In the genomic region with DNA sequence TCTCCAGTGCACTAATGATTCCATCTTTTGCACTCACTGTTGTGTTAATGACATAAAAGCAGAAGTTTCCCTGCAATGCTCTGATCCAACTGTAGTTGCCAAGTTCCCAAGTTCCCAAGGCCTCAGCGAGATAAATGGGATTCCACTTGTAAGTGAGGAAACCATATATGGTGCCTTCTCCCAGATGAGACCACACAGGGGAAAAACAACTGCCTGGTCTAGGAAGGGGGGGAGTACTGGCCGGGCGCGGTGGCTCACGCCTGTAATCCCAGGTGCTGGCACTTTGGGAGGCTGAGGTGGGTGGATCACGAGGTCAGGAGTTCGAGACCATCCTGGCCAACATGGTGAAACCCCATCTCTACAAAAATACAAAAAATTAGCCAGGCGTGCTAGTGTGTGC, we compare ENCODE assay signal across 31 cellular contexts. TPM values are rescaled to one million over a fixed set of nuclear protein-coding genes. Genes with fewer than 3 reads are reported as not detected.
A peak's percentile ranks its signal among the peaks of the same experiment; 100 is the strongest.
DNase-seq lines count a peak whose midpoint lies in the region; ATAC-seq and TF ChIP-seq lines count a peak whose summit lies in the region.
"Had no signal": no experiment of that assay in that cellular context is flagged by ENCODE, and none has a peak within 500 bp of the region (broad histone marks: within the 10 kb centered on the region; RNA-seq: fewer than 3 reads in every experiment).

No MANE protein-coding gene starts in this region.

- H3K27ac ChIP-seq in esophagus muscularis mucosa (replicated peaks in 1 of 4) (peak overlapping the region; percentile 59 to 77 (median 69)), cardiac muscle cell (no peak overlapping the region), right cardiac atrium (ENCODE audit: low read length) (peak overlapping the region; percentile 35), stomach smooth muscle (ENCODE audit: low read length) (peak overlapping the region; percentile 76)
- H3K27ac ChIP-seq: A549, SJSA1 had no signal

- H3K36me3 ChIP-seq in esophagus muscularis mucosa (no peaks in the 10 kb centered on the region), cardiac muscle cell (no peaks in the 10 kb centered on the region), stomach smooth muscle (ENCODE audit: control insufficient read depth in 2 of 2, insufficient read depth in 2 of 2, low read length in 2 of 2) (no peaks in the 10 kb centered on the region), BE2C (no peaks in the 10 kb centered on the region)
- H3K36me3 ChIP-seq: SJSA1 had no signal

- no peaks in the 10 kb centered on the region for H3K27me3 ChIP-seq in esophagus muscularis mucosa
- H3K27me3 ChIP-seq in cardiac muscle cell: no peaks in the 10 kb centered on the region
- no peaks in the 10 kb centered on the region for H3K27me3 ChIP-seq in right cardiac atrium (ENCODE audit: control insufficient read depth, insufficient read depth)
- H3K27me3 ChIP-seq in stomach smooth muscle (ENCODE audit: control insufficient read depth in 1 of 2, insufficient read depth in 2 of 2, low read length in 2 of 2): no peaks in the 10 kb centered on the region
- peaks cover 49% of the 10 kb centered on the region for H3K27me3 ChIP-seq in BE2C

- TF ChIP-seq CTCF in esophagus muscularis mucosa (IDR thresholded peaks at IDR 0.05) (peak in 1 of 3 experiments; percentile 5), cardiac muscle cell (IDR thresholded peaks at IDR 0.05; ENCODE audit: low read depth, low read length) (no peak), BE2C (IDR thresholded peaks at IDR 0.05; ENCODE audit: low read depth, low read length) (no peak)

- TF ChIP-seq EP300 in esophagus muscularis mucosa (IDR thresholded peaks at IDR 0.05): no peak

- H3K4me3 ChIP-seq in esophagus muscularis mucosa (no peak overlapping the region), cardiac muscle cell (no peak overlapping the region), right cardiac atrium (ENCODE audit: low read length) (no peak overlapping the region), stomach smooth muscle (ENCODE audit: low read length in 2 of 2) (no peak overlapping the region), BE2C (ENCODE audit: low read depth, low read length) (no peak overlapping the region)
- H3K4me3 ChIP-seq: A549, GM12878, K562, SJSA1 had no signal

- ATAC-seq in right cardiac atrium: peak; percentile 61 to 86
- ATAC-seq: A549; CD8-positive, alpha-beta T cell; GM12878; K562; PC-3 had no signal

- no peak overlapping the region for H3K9ac ChIP-seq in stomach smooth muscle (ENCODE audit: low read length in 2 of 2)

- H3K9me3 ChIP-seq in esophagus muscularis mucosa (no peaks in the 10 kb centered on the region), cardiac muscle cell (ENCODE audit: low read depth) (no peaks in the 10 kb centered on the region), right cardiac atrium (ENCODE audit: control insufficient read depth, low read length) (no peaks in the 10 kb centered on the region), stomach smooth muscle (ENCODE audit: control insufficient read depth in 2 of 2, low read length in 2 of 2) (no peaks in the 10 kb centered on the region), BE2C (no peaks in the 10 kb centered on the region)
- H3K9me3 ChIP-seq: A549, SJSA1 had no signal

- H3K4me1 ChIP-seq in esophagus muscularis mucosa (peaks cover 0 to 9% (median 8%) of the 10 kb centered on the region in 4 donors), cardiac muscle cell (ENCODE audit: low read depth) (no peaks in the 10 kb centered on the region), right cardiac atrium (ENCODE audit: control insufficient read depth, insufficient read depth, low read length) (no peaks in the 10 kb centered on the region), stomach smooth muscle (ENCODE audit: control insufficient read depth, insufficient read depth, low read length) (peaks cover 10% of the 10 kb centered on the region), BE2C (no peaks in the 10 kb centered on the region)
- H3K4me1 ChIP-seq: A549, SJSA1 had no signal

- intact Hi-C loops in esophagus muscularis mucosa (cut with DNase I): no loop called here
- intact Hi-C loops in right cardiac atrium (cut with DNase I): no loop called here

- no peak for DNase-seq in esophagus muscularis mucosa (ENCODE audit: extremely low spot score)
- DNase-seq in cardiac muscle cell (ENCODE audit: low read depth in 1 of 2, low spot score in 1 of 2): peak; percentile 49 to 60
- DNase-seq in right cardiac atrium: peak in 1 of 3 donors; percentile 62
- no peak for DNase-seq in SK-N-DZ (ENCODE audit: low spot score)
- no peak for DNase-seq in BE2C
- DNase-seq in activated CD4-positive, alpha-beta T cell treated with anti-CD3 and anti-CD28 coated beads, Interleukin-2, amount 50 U/mL, for 48 hours: no peak
- DNase-seq in stimulated activated CD4-positive, alpha-beta T cell treated with anti-CD3 and anti-CD28 coated beads, Interleukin-4, amount 100 ng/mL, for 1 hour: no peak
- DNase-seq: AML-193; C1 segment of cervical spinal cord; CD8-positive, alpha-beta T cell; DMS 273 treated with DMSO at 0.1 percent for 48 hours; DMS79; EL; GDM1; H9; Kasumi-1; MV-4-11; NCI-H1105; NCI-H1436 treated with DMSO at 0.1 percent for 48 hours; NCI-H1930; NCI-H2107; NCI-H446 treated with DMSO at 0.1 percent for 48 hours; NCI-H526; NCI-H82; NK-92 treated with Interleukin-12 subunit alpha and Interleukin-12 subunit beta, amount 100 ng/mL, for 24 hours; PC-3 had no signal

- WGBS in esophagus muscularis mucosa: 51% methylated on average over 8 of the region's 8 CpGs
- 60% methylated on average over 8 of the region's 8 CpGs for WGBS in right cardiac atrium

- TF ChIP-seq POLR2A in esophagus muscularis mucosa (IDR thresholded peaks at IDR 0.05; ENCODE audit: low read depth): no peak

RNA-seq across cellular contexts. Expression of gene RELA, which starts 23.3 kb away (rescaled TPM):
- total RNA-seq in esophagus muscularis mucosa: 10 to 100 TPM; 51.5 to 84.6 (median 82.1) TPM
- total RNA-seq in cardiac muscle cell: 39.8 and 51.9 TPM in 2 replicates
- 46.2 and 46.5 TPM in 2 replicates for polyA plus RNA-seq in cardiac muscle cell
- total RNA-seq in right cardiac atrium: 10 to 100 TPM; 40.1 to 54.6 (median 40.9) TPM
- 30.6 TPM for polyA plus RNA-seq in right cardiac atrium
- 23.5 and 37.3 TPM in 2 replicates for polyA plus RNA-seq in SK-N-DZ (2014; cell fraction: cytosol; rRNA removed)
- 61.4 and 69.4 TPM in 2 replicates for polyA plus RNA-seq in SK-N-DZ (2014; cell fraction: nucleus; rRNA removed)
- polyA plus RNA-seq in BE2C (2012; ENCODE audit: insufficient read depth, insufficient read length, low read depth): 108 TPM

RNA-seq across cellular contexts. Expression of gene KAT5, which starts 26.1 kb away (rescaled TPM):
- total RNA-seq in esophagus muscularis mucosa (10 to 100 TPM; 66.4 to 77.1 (median 68.3) TPM), cardiac muscle cell (51.2 and 51.4 TPM in 2 replicates), right cardiac atrium (10 to 100 TPM; 49.0 to 57.2 (median 54.0) TPM)
- polyA plus RNA-seq in cardiac muscle cell (37.7 and 63.7 TPM in 2 replicates), right cardiac atrium (49.1 TPM)
- polyA plus RNA-seq in SK-N-DZ (2014; cell fraction: cytosol; rRNA removed): 51.7 and 63.6 TPM in 2 replicates
- polyA plus RNA-seq in SK-N-DZ (2014; cell fraction: nucleus; rRNA removed): 57.7 and 75.3 TPM in 2 replicates
- 105 TPM for polyA plus RNA-seq in BE2C (2012; ENCODE audit: insufficient read depth, insufficient read length, low read depth)

RNA-seq across cellular contexts. Expression of gene RNASEH2C, which starts 34.6 kb away (rescaled TPM):
- total RNA-seq in esophagus muscularis mucosa (100 to 1,000 TPM in 1 of 4 donors, 10 to 100 TPM in 3; 72.1 to 137 (median 80.9) TPM), cardiac muscle cell (83.7 and 108 TPM in 2 replicates), right cardiac atrium (10 to 100 TPM; 68.1 to 94.4 (median 76.4) TPM)
- polyA plus RNA-seq in cardiac muscle cell (71.5 and 84.4 TPM in 2 replicates), right cardiac atrium (158 TPM)
- polyA plus RNA-seq in SK-N-DZ (2014; cell fraction: cytosol; rRNA removed): 99.5 and 113 TPM in 2 replicates
- 230 and 265 TPM in 2 replicates for polyA plus RNA-seq in SK-N-DZ (2014; cell fraction: nucleus; rRNA removed)
- polyA plus RNA-seq in BE2C (2012; ENCODE audit: insufficient read depth, insufficient read length, low read depth): 225 TPM

RNA-seq across cellular contexts. Expression of gene SIPA1, which starts 48.1 kb away (rescaled TPM):
- 10 to 100 TPM; 40.7 to 56.3 (median 45.8) TPM for total RNA-seq in esophagus muscularis mucosa
- total RNA-seq in cardiac muscle cell: 17.3 and 25.9 TPM in 2 replicates
- 21.6 and 33.7 TPM in 2 replicates for polyA plus RNA-seq in cardiac muscle cell
- total RNA-seq in right cardiac atrium: 10 to 100 TPM; 22.4 to 27.4 (median 26.2) TPM
- 19.3 TPM for polyA plus RNA-seq in right cardiac atrium
- polyA plus RNA-seq in SK-N-DZ (2014; cell fraction: cytosol; rRNA removed): 8.3 and 12.0 TPM in 2 replicates
- 7.1 and 14.1 TPM in 2 replicates for polyA plus RNA-seq in SK-N-DZ (2014; cell fraction: nucleus; rRNA removed)
- polyA plus RNA-seq in BE2C (2012; ENCODE audit: insufficient read depth, insufficient read length, low read depth): 10.8 TPM

Comparison
In these comparisons a context has a peak if more than half of its experiments do, and no peak if none do; other contexts are left out.
1. DNase-seq: peak in cardiac muscle cell (2 of 2); none in esophagus muscularis mucosa (single experiment), SK-N-DZ (single experiment), BE2C (single experiment), activated CD4-positive, alpha-beta T cell treated with anti-CD3 and anti-CD28 coated beads, Interleukin-2, amount 50 U/mL, for 48 hours (0 of 2) and stimulated activated CD4-positive, alpha-beta T cell treated with anti-CD3 and anti-CD28 coated beads, Interleukin-4, amount 100 ng/mL, for 1 hour (single experiment).